In genomic region chr18:7021994-7022840, GRCh38 we compare ENCODE assay signal across 9 cellular contexts.
DNase-seq lines count a peak whose midpoint lies in the region; ATAC-seq, FAIRE-seq and TF ChIP-seq lines count a peak whose summit lies in the region.
"Had no signal": no experiment of that assay in that cellular context is flagged by ENCODE, and none has a peak within 500 bp of the region (broad histone marks: within the 10 kb centered on the region; RNA-seq: fewer than 3 reads in every experiment).

No MANE protein-coding gene starts in this region.

- CTCF ChIA-PET in K562 (lab: Yijun Ruan, JAX; ENCODE audit: low intra/inter-chr PET ratio), result interaction anchor here (0.6 to 2.3 kb wide), 2 partner anchors 103 to 155 kb away, joined by 3 to 16 read pairs; no protein-coding TSS in a partner anchor

- H3K4me3 Mint-ChIP-seq in mesothelial cell of epicardium, result no peak overlapping the region
- H3K4me3 Mint-ChIP-seq: B cell had no signal

- H3K27ac Mint-ChIP-seq in mesothelial cell of epicardium, result no peak overlapping the region
- H3K27ac Mint-ChIP-seq: B cell had no signal

- no peaks in the 10 kb centered on the region for H3K4me1 Mint-ChIP-seq in mesothelial cell of epicardium
- H3K4me1 Mint-ChIP-seq: B cell had no signal

- H3K9me3 ChIP-seq in K562 (replicated peaks; ENCODE audit: control insufficient read depth, insufficient read depth, low read depth, low read length) (no peaks in the 10 kb centered on the region), gastroesophageal sphincter (no peaks in the 10 kb centered on the region)

- TF ChIP-seq EP300 in K562 (IDR thresholded peaks at IDR 0.05; ENCODE audit: low read length) (no peak), gastroesophageal sphincter (IDR thresholded peaks at IDR 0.05) (no peak)

- H3K27me3 ChIP-seq in K562 (ENCODE audit: control insufficient read depth in 2 of 2, insufficient read depth in 2 of 2, low read length in 2 of 2), result peaks cover 15 to 44% of the 10 kb centered on the region in 2 experiments; a peak in 3 of 5 replicates
- no peaks in the 10 kb centered on the region for H3K27me3 ChIP-seq in gastroesophageal sphincter

- no peak overlapping the region for H3K9ac ChIP-seq in K562 (ENCODE audit: insufficient read depth in 1 of 2, low read depth in 2 of 2, low read length in 2 of 2)

- H3K27ac ChIP-seq in K562 (ENCODE audit: extremely low read depth, low read depth, low read length) (no peak overlapping the region), gastroesophageal sphincter (no peak overlapping the region)

- BruUV-seq in K562 (replicated peaks; lab: Mats Ljungman, UMichigan), result no TSS peak

- 12% methylated on average over 16 of the region's 16 CpGs for WGBS in K562 (ENCODE audit: insufficient coverage, low coverage, missing lambda C conversion rate)
- WGBS in gastroesophageal sphincter (ENCODE audit: low coverage in 1 of 2), 2 donors, result 49 to 55% methylated on average over 13 to 16 of the region's 16 CpGs

- no peaks in the 10 kb centered on the region for H3K4me1 ChIP-seq in K562 (replicated peaks in 1 of 2; ENCODE audit: control insufficient read depth in 2 of 2, insufficient read depth in 2 of 2, low read length in 2 of 2)
- H3K4me1 ChIP-seq in gastroesophageal sphincter, result no peaks in the 10 kb centered on the region

- H3K27me3 Mint-ChIP-seq in mesothelial cell of epicardium (ENCODE audit: low read depth), result no peaks in the 10 kb centered on the region
- H3K27me3 Mint-ChIP-seq: B cell had no signal

- H3K4me3 ChIP-seq in K562, result no peak overlapping the region
- H3K4me3 ChIP-seq in gastroesophageal sphincter, result no peak overlapping the region

- H3K9me1 ChIP-seq in K562 (ENCODE audit: control insufficient read depth, insufficient read depth, low read length), result no peaks in the 10 kb centered on the region

- TF ChIP-seq RAD21 in K562 (CRISPR knock-in tag; conservative IDR thresholded peaks at IDR 0.05 in 1 of 2, IDR thresholded peaks at IDR 0.05 in 1 of 2), result peak; percentile 69 to 79

- ATAC-seq in K562 (peak; percentile 85), gastroesophageal sphincter (no peak), GM21619 (IDR thresholded peaks at IDR 0.05; ENCODE audit: unreplicated experiment) (no peak)

- FAIRE-seq in K562 (lab: Jason Lieb, UNC), result peak; percentile 66

- H3K36me3 ChIP-seq in K562 (ENCODE audit: control insufficient read depth, insufficient read depth, low read length) (no peaks in the 10 kb centered on the region), gastroesophageal sphincter (no peaks in the 10 kb centered on the region)

- DNase-seq in NCI-H1694 treated with DMSO at 0.1 percent for 48 hours (lab: John Stamatoyannopoulos, UW) (peak; percentile 16), NCI-H1694 (lab: John Stamatoyannopoulos, UW) (no peak), NCI-H2171 (lab: John Stamatoyannopoulos, UW) (peak; percentile 81), K562 (ENCODE audit: extremely low read depth in 1 of 4, low spot score in 3 of 4) (peak; percentile 50 to 64 (median 57)), mesothelial cell of epicardium (ENCODE audit: low spot score in 2 of 2, unreplicated experiment in 2 of 2) (no peak)
- no peak for DNase-seq in stimulated activated CD8-positive, alpha-beta memory T cell treated with anti-CD3 and anti-CD28 coated beads, Interleukin-4, amount 100 ng/mL, for 48 hours

- TF ChIP-seq CTCF in K562 (IDR thresholded peaks at IDR 0.05 in 2 of 3, conservative IDR thresholded peaks at IDR 0.05 in 1 of 3; ENCODE audit: insufficient read depth in 2 of 3, low read depth in 1 of 3, low read length in 3 of 3) (peak; percentile 66 to 85 (median 82)), mesothelial cell of epicardium (IDR thresholded peaks at IDR 0.05; ENCODE audit: unreplicated experiment) (peak; percentile 47), gastroesophageal sphincter (IDR thresholded peaks at IDR 0.05) (peak in 2 of 4 experiments; percentile 4 to 25)

- TF ChIP-seq POLR2A in K562 (conservative IDR thresholded peaks at IDR 0.05) (no peak), gastroesophageal sphincter (IDR thresholded peaks at IDR 0.05) (no peak)

- no peaks in the 10 kb centered on the region for H3K79me2 ChIP-seq in K562 (ENCODE audit: control insufficient read depth, insufficient read depth, low read length)

- H3K4me2 ChIP-seq in K562 (ENCODE audit: insufficient read depth, low read length), result no peak overlapping the region

- no peak overlapping the region for H2AFZ ChIP-seq in K562 (ENCODE audit: low read depth, low read length)

- 0 out of 2 replicates have a peak, but pooled peaks cover 3% of the 10 kb centered on the region for H4K20me1 ChIP-seq in K562 (replicated peaks; ENCODE audit: control insufficient read depth, insufficient read depth, low read length)

- intact Hi-C loops in K562 (cut with micrococcal nuclease), result loop anchor here (1.0 kb wide), 1 partner anchor 102 kb away; no protein-coding TSS in a partner anchor

- no peaks in the 10 kb centered on the region for H3K9me3 Mint-ChIP-seq in mesothelial cell of epicardium

- H3K36me3 Mint-ChIP-seq in mesothelial cell of epicardium, result peaks cover 31% of the 10 kb centered on the region

- POLR2A ChIA-PET in K562 (lab: Yijun Ruan, JAX), result no interaction called here

- in situ Hi-C loops in K562 (cut with MboI), result no loop called here

TF ChIP-seq in K562, 482 proteins besides CTCF, POLR2A, EP300 and RAD21:
- TF ChIP-seq MYC (IDR thresholded peaks at IDR 0.05; ENCODE audit: low read depth, low read length) (peak; percentile 86), MYC (CRISPR knock-in tag; IDR thresholded peaks at IDR 0.05; ENCODE audit: borderline replicate concordance, low read depth) (no peak), PRMT5 (CRISPR knock-in tag; IDR thresholded peaks at IDR 0.05) (no peak), NFE2 (IDR thresholded peaks at IDR 0.05; ENCODE audit: low read depth) (peak; percentile 31; the same call in 1 of the 2 replicates), ADNP (tag; IDR thresholded peaks at IDR 0.05) (no peak), SMC3 (conservative IDR thresholded peaks at IDR 0.05; ENCODE audit: insufficient read depth, low read depth, low read length) (peak; percentile 65), NFIC (IDR thresholded peaks at IDR 0.05) (peak; percentile 92), MCM3 (IDR thresholded peaks at IDR 0.05) (no peak), FOXK1 (CRISPR knock-in tag; IDR thresholded peaks at IDR 0.05; ENCODE audit: borderline replicate concordance) (no peak), POLR2B (IDR thresholded peaks at IDR 0.05; ENCODE audit: low read depth, partially characterized antibody) (no peak), USF2 (CRISPR knock-in tag; IDR thresholded peaks at IDR 0.05) (peak; percentile 38), RBM25 (IDR thresholded peaks at IDR 0.05; ENCODE audit: low read depth, low read length, severe bottlenecking) (peak; percentile 6)
- TF ChIP-seq, protein P1, sequence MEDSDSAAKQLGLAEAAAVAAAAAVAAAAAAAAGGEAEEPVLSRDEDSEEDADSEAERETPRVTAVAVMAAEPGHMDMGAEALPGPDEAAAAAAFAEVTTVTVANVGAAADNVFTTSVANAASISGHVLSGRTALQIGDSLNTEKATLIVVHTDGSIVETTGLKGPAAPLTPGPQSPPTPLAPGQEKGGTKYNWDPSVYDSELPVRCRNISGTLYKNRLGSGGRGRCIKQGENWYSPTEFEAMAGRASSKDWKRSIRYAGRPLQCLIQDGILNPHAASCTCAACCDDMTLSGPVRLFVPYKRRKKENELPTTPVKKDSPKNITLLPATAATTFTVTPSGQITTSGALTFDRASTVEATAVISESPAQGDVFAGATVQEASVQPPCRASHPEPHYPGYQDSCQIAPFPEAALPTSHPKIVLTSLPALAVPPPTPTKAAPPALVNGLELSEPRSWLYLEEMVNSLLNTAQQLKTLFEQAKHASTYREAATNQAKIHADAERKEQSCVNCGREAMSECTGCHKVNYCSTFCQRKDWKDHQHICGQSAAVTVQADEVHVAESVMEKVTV (CRISPR knock-in tag; IDR thresholded peaks at IDR 0.05), result peak; percentile 34; the same call in 1 of the 2 replicates
- TF ChIP-seq, protein P2, sequence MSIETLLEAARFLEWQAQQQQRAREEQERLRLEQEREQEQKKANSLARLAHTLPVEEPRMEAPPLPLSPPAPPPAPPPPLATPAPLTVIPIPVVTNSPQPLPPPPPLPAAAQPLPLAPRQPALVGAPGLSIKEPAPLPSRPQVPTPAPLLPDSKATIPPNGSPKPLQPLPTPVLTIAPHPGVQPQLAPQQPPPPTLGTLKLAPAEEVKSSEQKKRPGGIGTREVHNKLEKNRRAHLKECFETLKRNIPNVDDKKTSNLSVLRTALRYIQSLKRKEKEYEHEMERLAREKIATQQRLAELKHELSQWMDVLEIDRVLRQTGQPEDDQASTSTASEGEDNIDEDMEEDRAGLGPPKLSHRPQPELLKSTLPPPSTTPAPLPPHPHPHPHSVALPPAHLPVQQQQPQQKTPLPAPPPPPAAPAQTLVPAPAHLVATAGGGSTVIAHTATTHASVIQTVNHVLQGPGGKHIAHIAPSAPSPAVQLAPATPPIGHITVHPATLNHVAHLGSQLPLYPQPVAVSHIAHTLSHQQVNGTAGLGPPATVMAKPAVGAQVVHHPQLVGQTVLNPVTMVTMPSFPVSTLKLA (conservative IDR thresholded peaks at IDR 0.05), result 0 out of 4 replicates have a peak, but pooled peaks of 1 of the 2 experiments have one; percentile 21
- TF ChIP-seq, protein P3, sequence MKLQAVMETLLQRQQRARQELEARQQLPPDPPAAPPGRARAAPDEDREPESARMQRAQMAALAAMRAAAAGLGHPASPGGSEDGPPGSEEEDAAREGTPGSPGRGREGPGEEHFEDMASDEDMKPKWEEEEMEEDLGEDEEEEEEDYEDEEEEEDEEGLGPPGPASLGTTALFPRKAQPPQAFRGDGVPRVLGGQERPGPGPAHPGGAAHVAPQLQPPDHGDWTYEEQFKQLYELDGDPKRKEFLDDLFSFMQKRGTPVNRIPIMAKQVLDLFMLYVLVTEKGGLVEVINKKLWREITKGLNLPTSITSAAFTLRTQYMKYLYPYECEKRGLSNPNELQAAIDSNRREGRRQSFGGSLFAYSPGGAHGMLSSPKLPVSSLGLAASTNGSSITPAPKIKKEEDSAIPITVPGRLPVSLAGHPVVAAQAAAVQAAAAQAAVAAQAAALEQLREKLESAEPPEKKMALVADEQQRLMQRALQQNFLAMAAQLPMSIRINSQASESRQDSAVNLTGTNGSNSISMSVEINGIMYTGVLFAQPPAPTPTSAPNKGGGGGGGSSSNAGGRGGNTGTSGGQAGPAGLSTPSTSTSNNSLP (IDR thresholded peaks at IDR 0.05; ENCODE audit: borderline replicate concordance, low read depth, low read length), result 0 out of 2 replicates have a peak, but pooled peaks have one; percentile 24

Comparison
In these comparisons a context has a peak if more than half of its experiments do, and no peak if none do; other contexts are left out.
1. DNase-seq: peak in NCI-H1694 treated with DMSO at 0.1 percent for 48 hours (single experiment), NCI-H2171 (single experiment) and K562 (4 of 4); none in NCI-H1694 (single experiment), mesothelial cell of epicardium (0 of 2) and stimulated activated CD8-positive, alpha-beta memory T cell treated with anti-CD3 and anti-CD28 coated beads, Interleukin-4, amount 100 ng/mL, for 48 hours (single experiment).